ENCODE assay signal across 34 cellular contexts in the genomic region with DNA sequence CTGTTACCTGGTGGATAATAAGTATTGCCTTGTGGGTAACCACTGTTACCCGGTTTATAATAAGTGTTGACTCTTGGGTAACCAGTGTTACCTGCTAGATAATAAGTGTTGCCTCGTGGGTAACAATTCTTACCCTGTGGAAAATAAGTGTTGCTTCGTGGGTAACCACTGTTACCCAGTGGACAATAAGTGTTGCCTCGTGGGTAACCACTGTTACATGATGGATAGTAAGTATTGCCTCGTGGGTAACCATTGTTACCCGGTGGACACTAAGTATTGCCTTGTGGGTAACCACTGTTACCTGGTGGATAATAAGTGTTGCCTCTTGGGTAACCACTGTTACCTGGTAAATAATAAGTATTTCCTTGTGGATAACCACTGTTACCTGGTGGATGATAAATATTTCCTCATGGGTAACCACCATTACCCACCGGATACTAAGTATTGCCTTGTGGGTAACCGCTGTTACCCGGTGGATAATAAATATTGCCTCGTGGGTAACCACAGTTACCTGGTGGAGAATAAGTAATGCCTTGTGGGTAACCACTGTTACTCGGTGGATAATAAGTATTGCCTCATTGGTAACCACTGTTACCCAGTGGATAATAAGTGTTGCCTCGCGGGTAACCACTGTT. TPM values are rescaled to one million over a fixed set of nuclear protein-coding genes. Genes with fewer than 3 reads are reported as not detected.
"Had no signal": no experiment of that assay in that cellular context is flagged by ENCODE, and none has a peak within 500 bp of the region (broad histone marks: within the 10 kb centered on the region; RNA-seq: fewer than 3 reads in every experiment).

No MANE protein-coding gene starts in this region.

- H3K4me3 Mint-ChIP-seq: activated B cell treated with CpG ODN at 0.5 μM for 24 hours; activated naive CD4-positive, alpha-beta T cell treated with anti-CD3 and anti-CD28 coated beads for 36 hours; activated naive CD8-positive, alpha-beta T cell treated with anti-CD3 and anti-CD28 coated beads for 36 hours; activated T-helper 17 cell treated with anti-CD3 and anti-CD28 coated beads, Interleukin-2, amount 50 U/mL, for 72 hours; T-cell had no signal

- H3K27me3 Mint-ChIP-seq: activated B cell treated with CpG ODN at 0.5 μM for 24 hours; activated naive CD8-positive, alpha-beta T cell treated with anti-CD3 and anti-CD28 coated beads for 36 hours; activated T-helper 17 cell treated with anti-CD3 and anti-CD28 coated beads, Interleukin-2, amount 50 U/mL, for 72 hours; T-cell had no signal

- H3K4me3 ChIP-seq: SK-N-MC had no signal

- H3K27ac ChIP-seq: SK-N-MC had no signal

- H3K27ac Mint-ChIP-seq: activated B cell treated with CpG ODN at 0.5 μM for 24 hours; activated naive CD4-positive, alpha-beta T cell treated with anti-CD3 and anti-CD28 coated beads for 36 hours; activated naive CD8-positive, alpha-beta T cell treated with anti-CD3 and anti-CD28 coated beads for 36 hours; activated T-helper 17 cell treated with anti-CD3 and anti-CD28 coated beads, Interleukin-2, amount 50 U/mL, for 72 hours; T-cell had no signal

- H3K9me3 Mint-ChIP-seq: activated B cell treated with CpG ODN at 0.5 μM for 24 hours; activated naive CD4-positive, alpha-beta T cell treated with anti-CD3 and anti-CD28 coated beads for 36 hours; activated naive CD8-positive, alpha-beta T cell treated with anti-CD3 and anti-CD28 coated beads for 36 hours; activated T-helper 17 cell treated with anti-CD3 and anti-CD28 coated beads, Interleukin-2, amount 50 U/mL, for 72 hours had no signal

- FAIRE-seq: colon, TTC549 had no signal

- DNase-seq: activated B cell treated with CpG ODN at 0.5 μM for 24 hours; activated CD4-positive, alpha-beta T cell treated with anti-CD3 and anti-CD28 coated beads, Interleukin-2, amount 50 U/mL, for 4 hours; activated gamma-delta T cell; activated naive CD4-positive, alpha-beta T cell treated with anti-CD3 and anti-CD28 coated beads for 36 hours; activated naive CD8-positive, alpha-beta T cell treated with anti-CD3 and anti-CD28 coated beads for 36 hours; activated T-cell treated with anti-CD3 and anti-CD28 coated beads for 4 hours; activated T-cell treated with anti-CD3 and anti-CD28 coated beads, Interleukin-2, amount 50 U/mL, for 48 hours; anterior cingulate cortex; cerebellar nuclear complex; Karpas-422; MM.1S; NCI-H1092; NCI-H1417; NCI-H2029; NCI-H2107; NCI-H2171 treated with DMSO at 0.1 percent for 48 hours; NCI-H226; NCI-H526; NCI-H774; OCI-M1; RPMI8226; T-cell; T-helper 2 cell; T1000 had no signal

- H3K4me1 Mint-ChIP-seq: activated B cell treated with CpG ODN at 0.5 μM for 24 hours; activated naive CD8-positive, alpha-beta T cell treated with anti-CD3 and anti-CD28 coated beads for 36 hours; activated T-helper 17 cell treated with anti-CD3 and anti-CD28 coated beads, Interleukin-2, amount 50 U/mL, for 72 hours; T-cell had no signal

- H3K36me3 Mint-ChIP-seq: activated naive CD8-positive, alpha-beta T cell treated with anti-CD3 and anti-CD28 coated beads for 36 hours; T-cell had no signal

- ATAC-seq: activated T-helper 17 cell treated with anti-CD3 and anti-CD28 coated beads, Interleukin-2, amount 50 U/mL, for 72 hours; Panc1; Right ventricle myocardium inferior; T-cell had no signal

RNA-seq across cellular contexts. Expression of a gene that starts 8.7 kb away (rescaled TPM):
- total RNA-seq: activated B cell treated with CpG ODN at 0.5 μM for 24 hours; activated CD8-positive, alpha-beta memory T cell treated with anti-CD3 and anti-CD28 coated beads for 36 hours; activated naive CD4-positive, alpha-beta T cell treated with anti-CD3 and anti-CD28 coated beads for 36 hours; activated naive CD8-positive, alpha-beta T cell treated with anti-CD3 and anti-CD28 coated beads for 36 hours; activated T-helper 17 cell treated with anti-CD3 and anti-CD28 coated beads, Interleukin-2, amount 50 U/mL, for 72 hours; cardiac septum; NCI-H460; Right ventricle myocardium inferior; T-cell had no signal

RNA-seq across cellular contexts. Expression of a gene that starts 44.6 kb away (rescaled TPM):
- total RNA-seq: activated B cell treated with CpG ODN at 0.5 μM for 24 hours; activated CD8-positive, alpha-beta memory T cell treated with anti-CD3 and anti-CD28 coated beads for 36 hours; activated naive CD4-positive, alpha-beta T cell treated with anti-CD3 and anti-CD28 coated beads for 36 hours; activated naive CD8-positive, alpha-beta T cell treated with anti-CD3 and anti-CD28 coated beads for 36 hours; activated T-helper 17 cell treated with anti-CD3 and anti-CD28 coated beads, Interleukin-2, amount 50 U/mL, for 72 hours; NCI-H460; Right ventricle myocardium inferior; T-cell had no signal
- polyA plus RNA-seq: adipose tissue had no signal
